ENCODE assay signal across 1 cellular context in the genomic region with DNA sequence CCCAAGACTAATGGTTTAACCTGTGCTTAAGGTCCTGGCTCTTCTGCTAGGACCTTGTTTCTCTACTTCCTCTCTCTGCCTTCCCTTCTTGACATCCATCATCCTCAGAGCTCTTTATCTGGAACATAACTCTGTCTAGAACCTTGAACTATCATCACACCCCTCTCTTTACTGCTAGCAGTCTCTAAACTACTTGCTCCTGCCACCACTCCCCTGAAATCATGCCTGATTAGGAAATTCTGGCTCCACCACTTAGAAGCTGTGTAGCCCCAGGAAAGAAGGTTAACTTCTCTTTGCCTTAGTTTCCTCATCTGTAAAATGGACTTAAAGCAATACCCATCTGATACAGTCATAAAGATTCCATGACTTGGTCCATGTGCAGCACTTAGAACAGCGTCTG.
TF ChIP-seq lines count a peak whose summit lies in the region.

No MANE protein-coding gene starts in this region.

TF ChIP-seq in HCT116, 20 proteins besides CTCF, POLR2A, EP300 and RAD21 (continued from another document):
- TF ChIP-seq, protein P1, sequence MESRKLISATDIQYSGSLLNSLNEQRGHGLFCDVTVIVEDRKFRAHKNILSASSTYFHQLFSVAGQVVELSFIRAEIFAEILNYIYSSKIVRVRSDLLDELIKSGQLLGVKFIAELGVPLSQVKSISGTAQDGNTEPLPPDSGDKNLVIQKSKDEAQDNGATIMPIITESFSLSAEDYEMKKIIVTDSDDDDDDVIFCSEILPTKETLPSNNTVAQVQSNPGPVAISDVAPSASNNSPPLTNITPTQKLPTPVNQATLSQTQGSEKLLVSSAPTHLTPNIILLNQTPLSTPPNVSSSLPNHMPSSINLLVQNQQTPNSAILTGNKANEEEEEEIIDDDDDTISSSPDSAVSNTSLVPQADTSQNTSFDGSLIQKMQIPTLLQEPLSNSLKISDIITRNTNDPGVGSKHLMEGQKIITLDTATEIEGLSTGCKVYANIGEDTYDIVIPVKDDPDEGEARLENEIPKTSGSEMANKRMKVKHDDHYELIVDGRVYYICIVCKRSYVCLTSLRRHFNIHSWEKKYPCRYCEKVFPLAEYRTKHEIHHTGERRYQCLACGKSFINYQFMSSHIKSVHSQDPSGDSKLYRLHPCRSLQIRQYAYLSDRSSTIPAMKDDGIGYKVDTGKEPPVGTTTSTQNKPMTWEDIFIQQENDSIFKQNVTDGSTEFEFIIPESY (IDR thresholded peaks at IDR 0.05; ENCODE audit: extremely low read depth, insufficient replicate concordance, low read length) = no peak
- TF ChIP-seq EZH2phosphoT487 (IDR thresholded peaks at IDR 0.05; ENCODE audit: borderline replicate concordance) (no peak), POLR2AphosphoS5 (IDR thresholded peaks at IDR 0.05; ENCODE audit: low read depth, low read length) (no peak), YY1 (IDR thresholded peaks at IDR 0.05; ENCODE audit: extremely low read depth, insufficient replicate concordance, low read depth, low read length) (no peak), ZNF274 (IDR thresholded peaks at IDR 0.05; ENCODE audit: low read depth, low read length) (no peak), CBX3 (IDR thresholded peaks at IDR 0.05; ENCODE audit: low read depth) (no peak)
